In genomic region chr7:127390817-127391590, GRCh38 we compare ENCODE assay signal across 1 cellular context.
TF ChIP-seq lines count a peak whose summit lies in the region.

No MANE protein-coding gene starts in this region.

TF ChIP-seq in K562, 482 proteins besides CTCF, POLR2A, EP300 and RAD21 (continued from another document):
- no peak for TF ChIP-seq PBX2 (CRISPR knock-in tag; IDR thresholded peaks at IDR 0.05; ENCODE audit: low read depth)
- peak; percentile 86 for TF ChIP-seq PBX2 (tag; conservative IDR thresholded peaks at IDR 0.05; ENCODE audit: low read depth)
- TF ChIP-seq RBM25 (IDR thresholded peaks at IDR 0.05; ENCODE audit: low read depth, low read length, severe bottlenecking), result peak; percentile 39
- TF ChIP-seq ZNF133 (CRISPR knock-in tag; IDR thresholded peaks at IDR 0.05), result no peak
- peak; percentile 81 for TF ChIP-seq PKNOX1 (IDR thresholded peaks at IDR 0.05)
- TF ChIP-seq NBN (IDR thresholded peaks at IDR 0.05; ENCODE audit: low read depth), result 0 out of 2 replicates have a peak, but pooled peaks have one; percentile 30
- 0 out of 2 replicates have a peak, but pooled peaks have one; percentile 21 for TF ChIP-seq SNIP1 (IDR thresholded peaks at IDR 0.05; ENCODE audit: low read depth)
- TF ChIP-seq MXI1 (IDR thresholded peaks at IDR 0.05; ENCODE audit: low read depth, low read length), result no peak
- TF ChIP-seq SMAD4 (CRISPR knock-in tag; conservative IDR thresholded peaks at IDR 0.05), result no peak
- TF ChIP-seq ZNF398 (CRISPR knock-in tag; IDR thresholded peaks at IDR 0.05), result no peak
- no peak for TF ChIP-seq CEBPG (CRISPR knock-in tag; IDR thresholded peaks at IDR 0.05)
- TF ChIP-seq CEBPG (tag; conservative IDR thresholded peaks at IDR 0.05 in 1 of 2, IDR thresholded peaks at IDR 0.05 in 1 of 2), result peak in 1 of 2 experiments; percentile 95; a peak in 3 of 4 replicates
- TF ChIP-seq SMARCC2 (IDR thresholded peaks at IDR 0.05; ENCODE audit: low read depth), result no peak; the same call in 1 of the 2 replicates
- TF ChIP-seq FOXA3 (CRISPR knock-in tag; conservative IDR thresholded peaks at IDR 0.05 in 1 of 2, IDR thresholded peaks at IDR 0.05 in 1 of 2), result 0 out of 4 replicates have a peak, but pooled peaks of 1 of the 2 experiments have one; percentile 21
- TF ChIP-seq ZNF512 (tag; IDR thresholded peaks at IDR 0.05), result no peak
- no peak for TF ChIP-seq KDM4B (IDR thresholded peaks at IDR 0.05; ENCODE audit: borderline replicate concordance in 2 of 2, low read depth in 1 of 2)
- peak; percentile 76 for TF ChIP-seq MEIS2 (IDR thresholded peaks at IDR 0.05; ENCODE audit: partially characterized antibody)
- 0 out of 2 replicates have a peak, but pooled peaks have one; percentile 24 for TF ChIP-seq FOXJ2 (tag; IDR thresholded peaks at IDR 0.05)
- peak; percentile 85; the same call in 1 of the 2 replicates for TF ChIP-seq DNMT1 (IDR thresholded peaks at IDR 0.05)
- 0 out of 2 replicates have a peak, but pooled peaks have one; percentile 24 for TF ChIP-seq ZBTB2 (IDR thresholded peaks at IDR 0.05)
- TF ChIP-seq MLLT1 (IDR thresholded peaks at IDR 0.05), result peak in 1 of 2 experiments; percentile 15; a peak in 1 of 4 replicates
- no peak for TF ChIP-seq YBX1 (IDR thresholded peaks at IDR 0.05)
- peak; percentile 4 for TF ChIP-seq CHD1 (IDR thresholded peaks at IDR 0.05; ENCODE audit: low read length)
- 0 out of 2 replicates have a peak, but pooled peaks have one; percentile 30 for TF ChIP-seq SP1 (CRISPR knock-in tag; IDR thresholded peaks at IDR 0.05)
- no peak for TF ChIP-seq HBP1 (CRISPR knock-in tag; IDR thresholded peaks at IDR 0.05)
- peak in 1 of 2 experiments; percentile 44 for TF ChIP-seq AFF1 (IDR thresholded peaks at IDR 0.05; ENCODE audit: low read depth in 1 of 2, partially characterized antibody in 2 of 2)
- TF ChIP-seq TRIM28 (IDR thresholded peaks at IDR 0.05), result no peak
- peak; percentile 93 for TF ChIP-seq CEBPB (tag; IDR thresholded peaks at IDR 0.05)
- 0 out of 2 replicates have a peak, but pooled peaks have one; percentile 37 for TF ChIP-seq HDGF (IDR thresholded peaks at IDR 0.05)
- TF ChIP-seq ZNF347 (CRISPR knock-in tag; IDR thresholded peaks at IDR 0.05; ENCODE audit: low read depth), result 0 out of 2 replicates have a peak, but pooled peaks have one; percentile 9
